Comparison of ENCODE assay signal across 17 cellular contexts in the genomic region with DNA sequence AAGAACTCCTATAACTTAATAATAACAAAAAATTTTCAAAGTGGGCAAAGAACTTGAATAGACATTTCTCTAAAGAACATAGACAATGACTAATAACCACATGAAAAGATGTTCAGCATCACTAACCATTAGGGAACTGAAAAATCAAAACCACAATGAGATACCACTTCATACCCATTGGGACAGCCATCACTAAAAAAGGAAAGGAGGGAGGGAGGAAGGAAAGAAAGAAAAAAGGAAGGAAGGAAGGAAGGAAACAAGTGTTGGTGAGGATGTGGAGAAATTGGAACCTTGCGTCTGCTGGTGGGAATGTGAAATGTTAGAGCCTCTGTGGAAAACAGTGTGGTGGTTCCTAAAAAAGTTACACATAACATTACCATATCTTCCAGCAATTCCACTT. TPM values are rescaled to one million over a fixed set of nuclear protein-coding genes. Genes with fewer than 3 reads are reported as not detected.
A peak's percentile ranks its signal among the peaks of the same experiment; 100 is the strongest.
DNase-seq lines count a peak whose midpoint lies in the region; ATAC-seq, FAIRE-seq and TF ChIP-seq lines count a peak whose summit lies in the region.
"Had no signal": no experiment of that assay in that cellular context is flagged by ENCODE, and none has a peak within 500 bp of the region (broad histone marks: within the 10 kb centered on the region; RNA-seq: fewer than 3 reads in every experiment).

No MANE protein-coding gene starts in this region.

- no peak for DNase-seq in GM18507 (ENCODE audit: extremely low spot score, insufficient read length, low read depth)
- peak; percentile 3 for DNase-seq in glomerular visceral epithelial cell (ENCODE audit: extremely low spot score)
- no peak for DNase-seq in posterior vena cava (ENCODE audit: low spot score)
- DNase-seq in immature natural killer cell: no peak
- no peak for DNase-seq in sigmoid colon
- DNase-seq: activated CD4-positive, alpha-beta T cell treated with anti-CD3 and anti-CD28 coated beads, Interleukin-2, amount 50 U/mL, for 48 hours; activated T-cell treated with anti-CD3 and anti-CD28 coated beads, Interleukin-2, amount 50 U/mL, for 72 hours; DMS153; kidney glomerular epithelial cell; NCI-H1417 treated with DMSO at 0.1 percent for 48 hours had no signal

- H3K4me3 Mint-ChIP-seq in immature natural killer cell: no peak overlapping the region
- H3K4me3 Mint-ChIP-seq: activated T-cell treated with anti-CD3 and anti-CD28 coated beads, Interleukin-2, amount 50 U/mL, for 72 hours; mesothelial cell of epicardium had no signal

- ATAC-seq in GM19452 (IDR thresholded peaks at IDR 0.05; ENCODE audit: unreplicated experiment) (peak; percentile 66), HG03460 (IDR thresholded peaks at IDR 0.05; ENCODE audit: unreplicated experiment) (peak; percentile 56)
- ATAC-seq: activated T-cell treated with anti-CD3 and anti-CD28 coated beads, Interleukin-2, amount 50 U/mL, for 72 hours had no signal

- peaks cover 2 to 6% (median 3%) of the 10 kb centered on the region in 3 donors for H3K27me3 Mint-ChIP-seq in immature natural killer cell (ENCODE audit: low read depth in 3 of 3)

- no peak for TF ChIP-seq CTCF in sigmoid colon (IDR thresholded peaks at IDR 0.05)

- intact Hi-C loops in posterior vena cava (cut with DNase I) (no loop called here), sigmoid colon (cut with DNase I) (no loop called here)

- no peaks in the 10 kb centered on the region for H3K36me3 ChIP-seq in sigmoid colon
- H3K36me3 ChIP-seq: cardiac muscle cell had no signal

- H3K36me3 Mint-ChIP-seq in immature natural killer cell: no peaks in the 10 kb centered on the region
- H3K36me3 Mint-ChIP-seq: mesothelial cell of epicardium had no signal

- no peak overlapping the region for H3K4me3 ChIP-seq in sigmoid colon
- H3K4me3 ChIP-seq: cardiac muscle cell, hepatocyte had no signal

- TF ChIP-seq POLR2A in sigmoid colon (IDR thresholded peaks at IDR 0.05): no peak

- no peak overlapping the region for H3K27ac ChIP-seq in sigmoid colon
- H3K27ac ChIP-seq: cardiac muscle cell, hepatocyte had no signal

- 60 to 79% methylated on average over 1 of the region's 1 CpG for WGBS in sigmoid colon, 2 donors

- no peaks in the 10 kb centered on the region for H3K4me1 Mint-ChIP-seq in immature natural killer cell
- H3K4me1 Mint-ChIP-seq: mesothelial cell of epicardium had no signal

- peak; percentile 5 for FAIRE-seq in GM18507 (lab: Jason Lieb, UNC)

- no peak for TF ChIP-seq EP300 in sigmoid colon (IDR thresholded peaks at IDR 0.05)

- no peaks in the 10 kb centered on the region for H3K4me1 ChIP-seq in sigmoid colon

- no peaks in the 10 kb centered on the region for H3K27me3 ChIP-seq in sigmoid colon
- H3K27me3 ChIP-seq: cardiac muscle cell, hepatocyte had no signal

- no peak overlapping the region for H3K27ac Mint-ChIP-seq in immature natural killer cell
- H3K27ac Mint-ChIP-seq: activated T-cell treated with anti-CD3 and anti-CD28 coated beads, Interleukin-2, amount 50 U/mL, for 72 hours; mesothelial cell of epicardium had no signal

- H3K9me3 Mint-ChIP-seq in immature natural killer cell: peaks cover 0 to 9% (median 0%) of the 10 kb centered on the region in 6 donors
- H3K9me3 Mint-ChIP-seq: activated T-cell treated with anti-CD3 and anti-CD28 coated beads, Interleukin-2, amount 50 U/mL, for 72 hours; mesothelial cell of epicardium had no signal

- H3K9me3 ChIP-seq in sigmoid colon: no peaks in the 10 kb centered on the region

RNA-seq across cellular contexts. Expression of gene MS4A13, which starts 55.8 kb away (rescaled TPM):
- total RNA-seq in posterior vena cava (not detected), sigmoid colon (not detected)
- polyA plus RNA-seq in immature natural killer cell (not detected), sigmoid colon (not detected)
- total RNA-seq: activated T-cell treated with anti-CD3 and anti-CD28 coated beads, Interleukin-2, amount 50 U/mL, for 72 hours; cardiac muscle cell; fibroblast of lung; hepatocyte; mesothelial cell of epicardium; renal cortical epithelial cell had no signal
- polyA plus RNA-seq: cardiac muscle cell, fibroblast of lung, hepatocyte had no signal
